ENCODE assay signal across 1 cellular context in genomic region chr16:30186782-30187555, GRCh38.
TF ChIP-seq lines count a peak whose summit lies in the region.

No MANE protein-coding gene starts in this region.

TF ChIP-seq in IMR-90, 13 proteins besides CTCF, POLR2A, EP300 and RAD21:
- peak; percentile 22 for TF ChIP-seq SMC3 (IDR thresholded peaks at IDR 0.05; ENCODE audit: low read depth, low read length)
- TF ChIP-seq RCOR1 (IDR thresholded peaks at IDR 0.05; ENCODE audit: insufficient replicate concordance, low read length), result no peak
TF ChIP-seq in IMR-90: peak in this region for 1.
